In genomic region chr14:59566281-59566680, GRCh38 we compare ENCODE assay signal across 21 cellular contexts. TPM values are rescaled to one million over a fixed set of nuclear protein-coding genes. Genes with fewer than 3 reads are reported as not detected.
DNase-seq lines count a peak whose midpoint lies in the region; ATAC-seq and TF ChIP-seq lines count a peak whose summit lies in the region.
"Had no signal": no experiment of that assay in that cellular context is flagged by ENCODE, and none has a peak within 500 bp of the region (broad histone marks: within the 10 kb centered on the region; RNA-seq: fewer than 3 reads in every experiment).

No MANE protein-coding gene starts in this region.

- peaks cover 30% of the 10 kb centered on the region for H3K4me1 ChIP-seq in HEK293 (ENCODE audit: control insufficient read depth, insufficient read depth, low read length)
- peaks cover 34% of the 10 kb centered on the region for H3K4me1 ChIP-seq in HUES64 (ENCODE audit: insufficient read depth, low read length)
- H3K4me1 ChIP-seq in endodermal cell (ENCODE audit: control insufficient read depth, insufficient read depth, low read length), result peaks cover 21% of the 10 kb centered on the region
- peaks cover 0 to 31% (median 16%) of the 10 kb centered on the region in 4 donors for H3K4me1 ChIP-seq in transverse colon

- in situ Hi-C loops in transverse colon (cut with MboI; ENCODE audit: low pct_ligation_motif_present in 1 of 4, low pct_unique_long_range_greater_than_20kb in 1 of 4, low sequenced_read_pairs in 3 of 4), result no loop called here

- POLR2A ChIA-PET in HEK293 (lab: Yijun Ruan, JAX), result no interaction called here

- H3K4me1 Mint-ChIP-seq in endodermal cell, result peaks cover 41% of the 10 kb centered on the region
- H3K4me1 Mint-ChIP-seq: CD8-positive, alpha-beta memory T cell had no signal

- TF ChIP-seq CTCF in HEK293 (tag by site-specific recombination; IDR thresholded peaks at IDR 0.05), result no peak
- TF ChIP-seq CTCF in endodermal cell (conservative IDR thresholded peaks at IDR 0.05), result no peak
- no peak for TF ChIP-seq CTCF in transverse colon (IDR thresholded peaks at IDR 0.05)

- intact Hi-C loops in transverse colon (cut with DNase I; ENCODE audit: low total_unique reads), result no loop called here

- no peaks in the 10 kb centered on the region for H3K9me3 Mint-ChIP-seq in endodermal cell
- H3K9me3 Mint-ChIP-seq: CD8-positive, alpha-beta memory T cell had no signal

- no peak for TF ChIP-seq POLR2A in transverse colon (IDR thresholded peaks at IDR 0.05)

- no peaks in the 10 kb centered on the region for H3K36me3 Mint-ChIP-seq in endodermal cell (ENCODE audit: low read depth)
- H3K36me3 Mint-ChIP-seq: CD8-positive, alpha-beta memory T cell had no signal

- no peaks in the 10 kb centered on the region for H3K27me3 ChIP-seq in HUES64 (ENCODE audit: insufficient read depth, low read length)
- H3K27me3 ChIP-seq in endodermal cell (ENCODE audit: control insufficient read depth, insufficient read depth, low read length, poor library complexity, severe bottlenecking), result peaks cover 4% of the 10 kb centered on the region
- no peaks in the 10 kb centered on the region for H3K27me3 ChIP-seq in transverse colon

- H3K9ac ChIP-seq in HUES64 (ENCODE audit: low read depth, low read length), result no peak overlapping the region
- no peak overlapping the region for H3K9ac ChIP-seq in endodermal cell (ENCODE audit: extremely low read depth, low read length, poor library complexity, severe bottlenecking)

- H3K27ac Mint-ChIP-seq in endodermal cell, result peak overlapping the region; percentile 44
- H3K27ac Mint-ChIP-seq: CD8-positive, alpha-beta memory T cell had no signal

- no peaks in the 10 kb centered on the region for H3K36me3 ChIP-seq in HEK293 (ENCODE audit: control insufficient read depth in 2 of 2, insufficient read depth in 1 of 2, low read length in 2 of 2)
- no peaks in the 10 kb centered on the region for H3K36me3 ChIP-seq in HUES64 (ENCODE audit: insufficient read depth, low read length)
- no peaks in the 10 kb centered on the region for H3K36me3 ChIP-seq in endodermal cell (ENCODE audit: control insufficient read depth, insufficient read depth, low read length)
- H3K36me3 ChIP-seq in transverse colon, result no peaks in the 10 kb centered on the region

- H3K27ac ChIP-seq in HEK293 (ENCODE audit: extremely low read depth, low read depth, low read length), result no peak overlapping the region
- peak overlapping the region; percentile 67; the same call in 1 of the 2 replicates for H3K27ac ChIP-seq in HUES64 (ENCODE audit: low read depth, low read length)
- H3K27ac ChIP-seq in endodermal cell (ENCODE audit: low read depth, low read length), result peak overlapping the region; percentile 16
- peak overlapping the region; percentile 31 to 63 (median 60) for H3K27ac ChIP-seq in transverse colon

- peak overlapping the region; percentile 13 for H3K4me3 Mint-ChIP-seq in endodermal cell
- H3K4me3 Mint-ChIP-seq: CD8-positive, alpha-beta memory T cell had no signal

- H3K4me3 ChIP-seq in HEK293 (ENCODE audit: low read depth, low read length) (no peak overlapping the region), HUES64 (ENCODE audit: low read length) (no peak overlapping the region), endodermal cell (ENCODE audit: low read length) (peak overlapping the region; percentile 24), transverse colon (no peak overlapping the region)

- 8% methylated on average over 1 of the region's 1 CpG for WGBS in HUES64
- WGBS in endodermal cell (ENCODE audit: insufficient coverage in 1 of 2, insufficient read length in 1 of 2), 2 experiments, result 50% methylated on average over 1 of the region's 1 CpG; no CpG with 5 or more reads in 1 of the 2 experiments
- WGBS in transverse colon (ENCODE audit: low coverage in 1 of 2), 2 donors, result 30 to 50% methylated on average over 1 of the region's 1 CpG

- peaks cover 2% of the 10 kb centered on the region for H3K27me3 Mint-ChIP-seq in endodermal cell (ENCODE audit: insufficient read depth)

- no peak for ATAC-seq in GM21447 (IDR thresholded peaks at IDR 0.05; ENCODE audit: unreplicated experiment)
- ATAC-seq in GM19351 (IDR thresholded peaks at IDR 0.05; ENCODE audit: unreplicated experiment), result no peak
- ATAC-seq: HCT116 had no signal

- H3K9me3 ChIP-seq in HEK293 (ENCODE audit: control insufficient read depth, insufficient read depth, low read depth, low read length) (no peaks in the 10 kb centered on the region), HUES64 (ENCODE audit: insufficient read depth, low read depth, low read length) (no peaks in the 10 kb centered on the region), endodermal cell (ENCODE audit: control insufficient read depth, low read length) (no peaks in the 10 kb centered on the region), transverse colon (no peaks in the 10 kb centered on the region)

- DNase-seq in endodermal cell (no peak), transverse colon (no peak), occipital lobe (lab: John Stamatoyannopoulos, UW) (no peak)
- DNase-seq: ACHN; CD8-positive, alpha-beta memory T cell; DMS79; IMR-90; NCI-H1436; NCI-H2029 treated with DMSO at 0.1 percent for 48 hours; NCI-H510A; NCI-H774; RPMI8226; SHP77 treated with DMSO at 0.1 percent for 48 hours; T-helper 1 cell had no signal

- CTCF ChIA-PET in HEK293 (lab: Yijun Ruan, JAX), result interaction anchor here (0.5 to 4.0 kb wide), 4 partner anchors 10 to 457 kb away, joined by 3 to 40 read pairs (median 4); partner anchors contain the start of gene CCDC175

- TF ChIP-seq EP300 in transverse colon (IDR thresholded peaks at IDR 0.05; ENCODE audit: low read depth), result no peak

TF ChIP-seq in HEK293, 187 proteins besides CTCF, POLR2A, EP300 and RAD21:
- TF ChIP-seq ZBTB20 (tag by site-specific recombination; IDR thresholded peaks at IDR 0.05) (no peak), ZIC2 (tag by site-specific recombination; IDR thresholded peaks at IDR 0.05) (peak; percentile 41; the same call in 1 of the 2 replicates)

RNA-seq across cellular contexts. Expression of gene CCDC175, which starts 10.3 kb away (rescaled TPM):
- polyA plus RNA-seq in HUES64 (2013, experiment 1 of 2), result not detected
- not detected for polyA plus RNA-seq in HUES64 (2013, experiment 2 of 2)
- total RNA-seq in endodermal cell (under 1 TPM; 0.53 to 0.66 TPM), transverse colon (under 1 TPM in 2 of 4 donors, not detected in 2; 0.27 to 0.95 TPM), occipital lobe (3.3 TPM)
- polyA plus RNA-seq in endodermal cell (2013, experiment 1 of 2), result 0.25 TPM
- 0.37 TPM for polyA plus RNA-seq in endodermal cell (2013, experiment 2 of 2)
- total RNA-seq: CD8-positive, alpha-beta memory T cell; G401; IMR-90; MCF 10A had no signal
- polyA plus RNA-seq: CD8-positive, alpha-beta memory T cell; IMR-90 had no signal
